15 cellular contexts compared by ENCODE assay signal in genomic region chr21:36694041-36694515, GRCh38. TPM values are rescaled to one million over a fixed set of nuclear protein-coding genes. Genes with fewer than 3 reads are reported as not detected.
DNase-seq lines count a peak whose midpoint lies in the region; ATAC-seq, FAIRE-seq and TF ChIP-seq lines count a peak whose summit lies in the region.
"Had no signal": no experiment of that assay in that cellular context is flagged by ENCODE, and none has a peak within 500 bp of the region (broad histone marks: within the 10 kb centered on the region; RNA-seq: fewer than 3 reads in every experiment).

No MANE protein-coding gene starts in this region.

- in situ Hi-C loops in HepG2 (cut with HindIII; ENCODE audit: extremely low pct_ligation_motif_present, low pct_unique_long_range_greater_than_20kb): no loop called here

- H2AFZ ChIP-seq in hepatocyte (no peak overlapping the region), HepG2 (ENCODE audit: low read length) (no peak overlapping the region)

- no peak for TF ChIP-seq CTCF in hepatocyte (IDR thresholded peaks at IDR 0.05; ENCODE audit: poor library complexity)
- TF ChIP-seq CTCF in HepG2 (CRISPR knock-in tag; IDR thresholded peaks at IDR 0.05): no peak

- TF ChIP-seq RAD21 in HepG2 (CRISPR knock-in tag; IDR thresholded peaks at IDR 0.05): no peak

- H3K79me2 ChIP-seq in hepatocyte (no peaks in the 10 kb centered on the region), HepG2 (ENCODE audit: insufficient read depth, low read length) (no peaks in the 10 kb centered on the region)

- H3K36me3 ChIP-seq in iPS-15b (ENCODE audit: control insufficient read depth, insufficient read depth, low read length) (no peaks in the 10 kb centered on the region), hepatocyte (replicated peaks; ENCODE audit: insufficient read depth, low read depth) (no peaks in the 10 kb centered on the region), HepG2 (replicated peaks in 1 of 2; ENCODE audit: control insufficient read depth in 1 of 2, insufficient read depth in 2 of 2, low read length in 2 of 2) (no peaks in the 10 kb centered on the region)
- H3K36me3 ChIP-seq in effector memory CD4-positive, alpha-beta T cell (ENCODE audit: control insufficient read depth, insufficient read depth, low read length): no peaks in the 10 kb centered on the region

- H3K27ac ChIP-seq in hepatocyte: no peak overlapping the region
- H3K27ac ChIP-seq in effector memory CD4-positive, alpha-beta T cell (ENCODE audit: insufficient read depth, low read length, poor library complexity, severe bottlenecking): no peak overlapping the region
- no peak overlapping the region for H3K27ac ChIP-seq in HepG2 (ENCODE audit: extremely low read length, insufficient read depth, low read length)

- H3K9ac ChIP-seq in iPS-15b (ENCODE audit: low read depth, low read length) (no peak overlapping the region), HepG2 (ENCODE audit: insufficient read depth, low read depth, low read length) (no peak overlapping the region)

- CTCF ChIA-PET in activated naive CD4-positive, alpha-beta T cell treated with anti-CD3 and anti-CD28 coated beads, Interleukin-2, amount 10 ng/mL, durations not matched to agents 7 days and 5 days (lab: Charles Lee): no interaction called here
- CTCF ChIA-PET in activated CD4-positive, alpha-beta memory T cell treated with anti-CD3 and anti-CD28 coated beads, Interleukin-2, amount 10 ng/mL, durations not matched to agents 7 days and 5 days (lab: Charles Lee): no interaction called here
- CTCF ChIA-PET in HepG2 (lab: Yijun Ruan, JAX; ENCODE audit: low intra/inter-chr PET ratio, low total read pairs): no interaction called here

- intact Hi-C loops in HepG2 (cut with micrococcal nuclease; ENCODE audit: unreplicated experiment): no loop called here

- WGBS in hepatocyte (ENCODE audit: low lambda C conversion rate, missing lambda C conversion rate): 11% methylated on average over 14 of the region's 14 CpGs
- 72% methylated on average over 8 of the region's 14 CpGs for WGBS in HepG2 (ENCODE audit: low lambda C conversion rate)

- peaks cover 3% of the 10 kb centered on the region for H3K4me1 Mint-ChIP-seq in activated naive CD4-positive, alpha-beta T cell treated with anti-CD3 and anti-CD28 coated beads, Interleukin-2, amount 10 ng/mL, durations not matched to agents 7 days and 5 days
- peaks cover 4% of the 10 kb centered on the region for H3K4me1 Mint-ChIP-seq in activated CD4-positive, alpha-beta memory T cell treated with anti-CD3 and anti-CD28 coated beads, Interleukin-2, amount 10 ng/mL, durations not matched to agents 7 days and 5 days

- TF ChIP-seq POLR2A in HepG2 (IDR thresholded peaks at IDR 0.05; ENCODE audit: insufficient read depth in 1 of 2, low read depth in 2 of 2, low read length in 2 of 2): no peak

- no peaks in the 10 kb centered on the region for H3K9me3 ChIP-seq in iPS-15b (ENCODE audit: control insufficient read depth, insufficient read depth, low read length)
- H3K9me3 ChIP-seq in hepatocyte (ENCODE audit: low read depth): no peaks in the 10 kb centered on the region
- H3K9me3 ChIP-seq in effector memory CD4-positive, alpha-beta T cell (ENCODE audit: control insufficient read depth, low read length): no peaks in the 10 kb centered on the region
- H3K9me3 ChIP-seq in HepG2 (ENCODE audit: low read length): no peaks in the 10 kb centered on the region

- no peak for FAIRE-seq in HepG2 (lab: Jason Lieb, UNC)
- FAIRE-seq: RCC 7860 had no signal

- H3K4me3 ChIP-seq in iPS-15b (ENCODE audit: low read depth, low read length): peak overlapping the region; percentile 37
- H3K4me3 ChIP-seq in hepatocyte: no peak overlapping the region
- H3K4me3 ChIP-seq in effector memory CD4-positive, alpha-beta T cell (ENCODE audit: insufficient read depth, low read depth, low read length, poor library complexity, severe bottlenecking): no peak overlapping the region
- no peak overlapping the region for H3K4me3 ChIP-seq in HepG2 (replicated peaks in 1 of 3; ENCODE audit: insufficient read depth in 1 of 3, low read depth in 2 of 3, low read length in 3 of 3)

- peaks cover 98% of the 10 kb centered on the region for H3K27me3 ChIP-seq in iPS-15b (ENCODE audit: control insufficient read depth, insufficient read depth, low read length)
- peaks cover 98% of the 10 kb centered on the region for H3K27me3 ChIP-seq in hepatocyte
- H3K27me3 ChIP-seq in effector memory CD4-positive, alpha-beta T cell (replicated peaks; ENCODE audit: control insufficient read depth, insufficient read depth, low read length, poor library complexity, severe bottlenecking): peaks cover 55% of the 10 kb centered on the region
- peaks cover 5 to 94% of the 10 kb centered on the region in 2 experiments for H3K27me3 ChIP-seq in HepG2 (ENCODE audit: control insufficient read depth in 1 of 2, insufficient read depth in 2 of 2, low read length in 2 of 2)

- ATAC-seq in HepG2: no peak
- ATAC-seq: left lobe of liver had no signal

- H3K9me2 ChIP-seq in hepatocyte (replicated peaks; ENCODE audit: insufficient read depth): no peaks in the 10 kb centered on the region

- no peak for DNase-seq in activated naive CD4-positive, alpha-beta T cell treated with anti-CD3 and anti-CD28 coated beads, Interleukin-2, amount 10 ng/mL, durations not matched to agents 7 days and 5 days
- no peak for DNase-seq in activated naive CD4-positive, alpha-beta T cell (lab: John Stamatoyannopoulos, UW)
- DNase-seq in activated CD4-positive, alpha-beta memory T cell treated with anti-CD3 and anti-CD28 coated beads, Interleukin-2, amount 10 ng/mL, durations not matched to agents 7 days and 5 days: no peak
- DNase-seq in hepatocyte (ENCODE audit: low spot score) (no peak), HepG2 (ENCODE audit: low spot score) (no peak), SW480 (ENCODE audit: low spot score) (no peak)
- DNase-seq in effector memory CD4-positive, alpha-beta T cell: no peak
- DNase-seq: amniotic stem cell; erythroblast; NCI-H2081 treated with DMSO at 0.1 percent for 48 hours; stimulated activated CD4-positive, alpha-beta T cell treated with anti-CD3 and anti-CD28 coated beads, Interleukin-12 subunit alpha, Interleukin-12 subunit beta, amount 100 ng/mL, for 4 hours had no signal

- POLR2A ChIA-PET in activated CD4-positive, alpha-beta memory T cell treated with anti-CD3 and anti-CD28 coated beads, Interleukin-2, amount 10 ng/mL, durations not matched to agents 7 days and 5 days (lab: Charles Lee): no interaction called here
- POLR2A ChIA-PET in HepG2 (lab: Yijun Ruan, JAX): no interaction called here

- H3K9me3 Mint-ChIP-seq in activated naive CD4-positive, alpha-beta T cell treated with anti-CD3 and anti-CD28 coated beads, Interleukin-2, amount 10 ng/mL, durations not matched to agents 7 days and 5 days: no peaks in the 10 kb centered on the region
- no peaks in the 10 kb centered on the region for H3K9me3 Mint-ChIP-seq in activated CD4-positive, alpha-beta memory T cell treated with anti-CD3 and anti-CD28 coated beads, Interleukin-2, amount 10 ng/mL, durations not matched to agents 7 days and 5 days
- H3K9me3 Mint-ChIP-seq: stimulated activated naive CD8-positive, alpha-beta T cell treated with anti-CD3 and anti-CD28 coated beads, Interleukin-15, Interleukin-2, amounts not matched to agents 100 ng/mL and 50 ng/mL, for 24 hours had no signal

- no TSS peak for BruUV-seq in HepG2 (replicated peaks; lab: Mats Ljungman, UMichigan)

- no peak overlapping the region for H3K4me2 ChIP-seq in hepatocyte
- no peak overlapping the region for H3K4me2 ChIP-seq in HepG2 (ENCODE audit: low read depth, low read length)

- H3K4me1 ChIP-seq in iPS-15b (ENCODE audit: control insufficient read depth, insufficient read depth, low read length) (no peaks in the 10 kb centered on the region), hepatocyte (ENCODE audit: insufficient read depth) (peaks cover 11% of the 10 kb centered on the region), HepG2 (ENCODE audit: insufficient read depth, low read length) (no peaks in the 10 kb centered on the region)
- no peaks in the 10 kb centered on the region for H3K4me1 ChIP-seq in effector memory CD4-positive, alpha-beta T cell (ENCODE audit: control insufficient read depth, insufficient read depth, low read length, poor library complexity, severe bottlenecking)

- no peak overlapping the region for H3K4me3 Mint-ChIP-seq in activated naive CD4-positive, alpha-beta T cell treated with anti-CD3 and anti-CD28 coated beads, Interleukin-2, amount 10 ng/mL, durations not matched to agents 7 days and 5 days
- peak overlapping the region; percentile 1 for H3K4me3 Mint-ChIP-seq in activated CD4-positive, alpha-beta memory T cell treated with anti-CD3 and anti-CD28 coated beads, Interleukin-2, amount 10 ng/mL, durations not matched to agents 7 days and 5 days
- H3K4me3 Mint-ChIP-seq: stimulated activated naive CD8-positive, alpha-beta T cell treated with anti-CD3 and anti-CD28 coated beads, Interleukin-15, Interleukin-2, amounts not matched to agents 100 ng/mL and 50 ng/mL, for 24 hours had no signal

- H3K27ac Mint-ChIP-seq in activated naive CD4-positive, alpha-beta T cell treated with anti-CD3 and anti-CD28 coated beads, Interleukin-2, amount 10 ng/mL, durations not matched to agents 7 days and 5 days: peak overlapping the region; percentile 25
- H3K27ac Mint-ChIP-seq in activated CD4-positive, alpha-beta memory T cell treated with anti-CD3 and anti-CD28 coated beads, Interleukin-2, amount 10 ng/mL, durations not matched to agents 7 days and 5 days: no peak overlapping the region
- H3K27ac Mint-ChIP-seq: stimulated activated naive CD8-positive, alpha-beta T cell treated with anti-CD3 and anti-CD28 coated beads, Interleukin-15, Interleukin-2, amounts not matched to agents 100 ng/mL and 50 ng/mL, for 24 hours had no signal

- TF ChIP-seq EP300 in HepG2 (IDR thresholded peaks at IDR 0.05; ENCODE audit: low read depth in 2 of 2, low read length in 2 of 2) (no peak), HepG2 (CRISPR knock-in tag; IDR thresholded peaks at IDR 0.05; ENCODE audit: borderline replicate concordance) (no peak)

- H3K36me3 Mint-ChIP-seq in activated naive CD4-positive, alpha-beta T cell treated with anti-CD3 and anti-CD28 coated beads, Interleukin-2, amount 10 ng/mL, durations not matched to agents 7 days and 5 days: no peaks in the 10 kb centered on the region
- H3K36me3 Mint-ChIP-seq in activated CD4-positive, alpha-beta memory T cell treated with anti-CD3 and anti-CD28 coated beads, Interleukin-2, amount 10 ng/mL, durations not matched to agents 7 days and 5 days (ENCODE audit: low read depth): peaks cover 4% of the 10 kb centered on the region

- peaks cover 100% of the 10 kb centered on the region for H3K27me3 Mint-ChIP-seq in activated naive CD4-positive, alpha-beta T cell treated with anti-CD3 and anti-CD28 coated beads, Interleukin-2, amount 10 ng/mL, durations not matched to agents 7 days and 5 days
- H3K27me3 Mint-ChIP-seq in activated CD4-positive, alpha-beta memory T cell treated with anti-CD3 and anti-CD28 coated beads, Interleukin-2, amount 10 ng/mL, durations not matched to agents 7 days and 5 days: peaks cover 89% of the 10 kb centered on the region

- H4K20me1 ChIP-seq in hepatocyte (ENCODE audit: insufficient read depth, poor library complexity, severe bottlenecking) (no peaks in the 10 kb centered on the region), HepG2 (ENCODE audit: insufficient read depth, low read length) (0 out of 2 replicates have a peak, but pooled peaks cover 2% of the 10 kb centered on the region)

RNA-seq across cellular contexts. Expression of gene SIM2, which starts 4.8 kb away (rescaled TPM):
- under 1 TPM; 0.55 to 0.68 TPM for total RNA-seq in activated CD4-positive, alpha-beta memory T cell treated with anti-CD3 and anti-CD28 coated beads, Interleukin-2, amount 10 ng/mL, durations not matched to agents 7 days and 5 days
- 0.20 and 0.76 TPM in 2 replicates for total RNA-seq in hepatocyte
- polyA plus RNA-seq in hepatocyte: 0.13 and 0.35 TPM in 2 replicates
- total RNA-seq in HepG2 (2016; rRNA removed; fragmentation: Illumina TruSeq; extraction: Trizol): 0.53 TPM in 2 replicates
- 0.20 and 0.35 TPM in 2 replicates for total RNA-seq in HepG2 (2016; cell fraction: cytosol; rRNA removed; fragmentation: Illumina TruSeq; extraction: Trizol; ENCODE audit: low read depth)
- total RNA-seq in HepG2 (2016; cell fraction: insoluble cytoplasmic fraction; rRNA removed; fragmentation: Illumina TruSeq; extraction: Trizol): 0.22 and 0.50 TPM in 2 replicates
- total RNA-seq in HepG2 (2016; cell fraction: membrane; rRNA removed; fragmentation: Illumina TruSeq; extraction: Trizol): 0.38 and 0.49 TPM in 2 replicates
- 0.50 and 0.97 TPM in 2 replicates for total RNA-seq in HepG2 (2016; cell fraction: nucleus; rRNA removed; fragmentation: Illumina TruSeq; extraction: Trizol)
- polyA plus RNA-seq in HepG2 (2011; rRNA removed): 0.12 and 0.36 TPM in 2 replicates
- 0.13 and 0.15 TPM in 2 replicates for polyA plus RNA-seq in HepG2 (2011; cell fraction: cytosol; rRNA removed)
- 0.61 and 0.66 TPM in 2 replicates for polyA plus RNA-seq in HepG2 (2011; cell fraction: nucleus; rRNA removed)
- polyA plus RNA-seq in HepG2 (2012): 0.36 and 0.76 TPM in 2 replicates
- polyA plus RNA-seq in HepG2 (2016; cell fraction: cytosol; fragmentation: Illumina TruSeq; extraction: Trizol; ENCODE audit: low read depth): 0.29 TPM in 2 replicates
- polyA plus RNA-seq in HepG2 (2016; cell fraction: insoluble cytoplasmic fraction; fragmentation: Illumina TruSeq; extraction: Trizol; ENCODE audit: low read depth): 0.62 and 0.96 TPM in 2 replicates
- polyA plus RNA-seq in HepG2 (2016; cell fraction: membrane; fragmentation: Illumina TruSeq; extraction: Trizol; ENCODE audit: low read depth): 0.65 and 0.81 TPM in 2 replicates
- 1.5 and 2.1 TPM in 2 replicates for polyA plus RNA-seq in HepG2 (2016; cell fraction: nucleus; fragmentation: Illumina TruSeq; extraction: Trizol; ENCODE audit: insufficient read depth, low read depth)
- polyA minus RNA-seq in HepG2 (2011; rRNA and poly(A)+ RNA removed; ENCODE audit: low replicate concordance): 0.80 and 17.2 TPM in 2 replicates
- 0.26 TPM in 1 of 2 replicates, not detected in the other for polyA minus RNA-seq in HepG2 (2011; cell fraction: cytosol; rRNA and poly(A)+ RNA removed)
- polyA minus RNA-seq in HepG2 (2011; cell fraction: nucleus; rRNA and poly(A)+ RNA removed): 0.77 and 1.1 TPM in 2 replicates
- total RNA-seq: left lobe of liver had no signal
